Comparison of ENCODE assay signal across 8 cellular contexts in genomic region chrX:107676559-107677378, GRCh38. TPM values are rescaled to one million over a fixed set of nuclear protein-coding genes. Genes with fewer than 3 reads are reported as not detected.
DNase-seq lines count a peak whose midpoint lies in the region; ATAC-seq, FAIRE-seq and TF ChIP-seq lines count a peak whose summit lies in the region.

No MANE protein-coding gene starts in this region.

- no peaks in the 10 kb centered on the region for H4K20me1 ChIP-seq in KMS-11 (ENCODE audit: insufficient read depth)

- H3K36me3 ChIP-seq in KMS-11 (ENCODE audit: insufficient read depth) (no peaks in the 10 kb centered on the region), body of pancreas (replicated peaks in 1 of 2; ENCODE audit: insufficient read depth in 1 of 2, low read depth in 2 of 2) (no peaks in the 10 kb centered on the region)

- H3K27me3 ChIP-seq in KMS-11 (ENCODE audit: insufficient read depth, low read depth) (no peaks in the 10 kb centered on the region), body of pancreas (no peaks in the 10 kb centered on the region)

- DNase-seq in GM12891 (ENCODE audit: insufficient read length, low spot score), result no peak
- DNase-seq in T-helper 22 cell (ENCODE audit: low read depth), result peak; percentile 22
- DNase-seq in body of pancreas, result peak; percentile 80 to 86 (median 82)
- DNase-seq in inferior parietal cortex (ENCODE audit: extremely low spot score), result peak; percentile 21

- no peak for TF ChIP-seq POLR2A in GM12891 (IDR thresholded peaks at IDR 0.05; ENCODE audit: low read depth, low read length)
- TF ChIP-seq POLR2A in body of pancreas (IDR thresholded peaks at IDR 0.05), result peak; percentile 35 to 68 (median 68)

- H3K9ac ChIP-seq in KMS-11, result peak overlapping the region; percentile 99

- no peaks in the 10 kb centered on the region for H3K9me3 ChIP-seq in body of pancreas

- peaks cover 13% of the 10 kb centered on the region; the same call in 1 of the 2 replicates for H3K79me2 ChIP-seq in KMS-11 (ENCODE audit: insufficient read depth, low read depth)

- WGBS in body of pancreas, 2 donors, result 25 to 27% methylated on average over 11 to 29 of the region's 30 CpGs

- H3K4me2 ChIP-seq in KMS-11, result peak overlapping the region; percentile 99

- no peak overlapping the region for H2AFZ ChIP-seq in KMS-11 (ENCODE audit: low read depth)

- no peak overlapping the region for H3K4me3 ChIP-seq in KMS-11 (IDR thresholded peaks at IDR 0.05; ENCODE audit: insufficient read depth, low read depth, low read length)
- no peak overlapping the region for H3K4me3 ChIP-seq in body of pancreas
- H3K4me3 ChIP-seq in skin epidermis, result peak overlapping the region; percentile 30 to 50 (median 39)

- FAIRE-seq in GM12891 (lab: Jason Lieb, UNC), result peak; percentile 87

- H3K27ac ChIP-seq in KMS-11, result peak overlapping the region; percentile 99
- H3K27ac ChIP-seq in body of pancreas, result peak overlapping the region; percentile 43 to 89 (median 81)
- peak overlapping the region; percentile 34 to 94 (median 87) for H3K27ac ChIP-seq in skin epidermis

- intact Hi-C loops in body of pancreas (cut with DNase I), result loop anchor here (10.0 kb wide), 1 partner anchor 98 kb away; the partner anchor contains the start of genes NCBP2L and TSC22D3

- TF ChIP-seq CTCF in KMS-11 (conservative IDR thresholded peaks at IDR 0.05; ENCODE audit: low read depth, low read length), result no peak; the same call in 1 of the 2 replicates
- TF ChIP-seq CTCF in body of pancreas (IDR thresholded peaks at IDR 0.05), result no peak

- H3K4me1 ChIP-seq in KMS-11 (ENCODE audit: low read depth, poor library complexity, severe bottlenecking), result peaks cover 63% of the 10 kb centered on the region
- peaks cover 42% of the 10 kb centered on the region for H3K4me1 ChIP-seq in body of pancreas

- peak; percentile 83 for ATAC-seq in body of pancreas
- ATAC-seq in GM19035 (IDR thresholded peaks at IDR 0.05; ENCODE audit: unreplicated experiment), result no peak
- no peak for ATAC-seq in HG03095 (IDR thresholded peaks at IDR 0.05; ENCODE audit: unreplicated experiment)

TF ChIP-seq in GM12891, 5 proteins besides CTCF, POLR2A, EP300 and RAD21:
- TF ChIP-seq POLR2AphosphoS5 (IDR thresholded peaks at IDR 0.05; ENCODE audit: low read depth, low read length), result no peak
- TF ChIP-seq SPI1 (IDR thresholded peaks at IDR 0.05; ENCODE audit: low read depth, low read length), result no peak
- TF ChIP-seq POU2F2 (IDR thresholded peaks at IDR 0.05; ENCODE audit: low read depth, low read length), result no peak
- no peak for TF ChIP-seq PAX5 (IDR thresholded peaks at IDR 0.05; ENCODE audit: insufficient read depth, low read length, severe bottlenecking)
- no peak for TF ChIP-seq TAF1 (IDR thresholded peaks at IDR 0.05; ENCODE audit: low read depth, low read length)

RNA-seq across cellular contexts. Expression of gene PRPS1, which starts 48.5 kb away (rescaled TPM):
- 45.1 TPM for polyA plus RNA-seq in GM12891 (2012; ENCODE audit: low read depth, missing spikeins)
- 10 to 100 TPM in 1 of 2 donors, 1 to 10 TPM in 1; 6.5 to 18.1 TPM for total RNA-seq in body of pancreas

Comparison
In these comparisons a context has a peak if more than half of its experiments do, and no peak if none do; other contexts are left out.
1. H3K4me3 ChIP-seq: peak in skin epidermis (7 of 7); none in KMS-11 (single experiment) and body of pancreas (0 of 2).
2. Peak in every context shown above with its lines, with median percentiles within 50 percentile points of each other: H3K27ac ChIP-seq.